Comparison of ENCODE assay signal across 16 cellular contexts in genomic region chr11:100741866-100742625, GRCh38. TPM values are rescaled to one million over a fixed set of nuclear protein-coding genes. Genes with fewer than 3 reads are reported as not detected.
DNase-seq lines count a peak whose midpoint lies in the region; ATAC-seq and TF ChIP-seq lines count a peak whose summit lies in the region.
"Had no signal": no experiment of that assay in that cellular context is flagged by ENCODE, and none has a peak within 500 bp of the region (broad histone marks: within the 10 kb centered on the region; RNA-seq: fewer than 3 reads in every experiment).

No MANE protein-coding gene starts in this region.

- no peak overlapping the region for H3K27ac Mint-ChIP-seq in natural killer cell treated with Interleukin-12 subunit alpha and Interleukin-12 subunit beta and Interleukin-15 and Interleukin-18, amount 100 ng/mL, for 72 hours
- H3K27ac Mint-ChIP-seq: T-helper 2 cell treated with Interferon-gamma antibody and Interleukin-4, amounts not matched to agents 5 μg/mL and 100 μg/mL, for 36 hours had no signal

- no peaks in the 10 kb centered on the region for H3K27me3 ChIP-seq in OCI-LY3 (ENCODE audit: low read depth, low read length)
- H3K27me3 ChIP-seq in spleen (replicated peaks in 1 of 7) = no peaks in the 10 kb centered on the region
- H3K27me3 ChIP-seq: transverse colon had no signal

- H3K4me1 Mint-ChIP-seq in natural killer cell treated with Interleukin-12 subunit alpha and Interleukin-12 subunit beta and Interleukin-15 and Interleukin-18, amount 100 ng/mL, for 72 hours (ENCODE audit: low read depth in 2 of 2) = peaks cover 0 to 12% of the 10 kb centered on the region in 2 donors

- DNase-seq in spleen (no peak), T-helper 1 cell (no peak), DMS 273 treated with DMSO at 0.1 percent for 48 hours (lab: John Stamatoyannopoulos, UW) (no peak)
- DNase-seq in natural killer cell treated with Interleukin-12 subunit alpha and Interleukin-12 subunit beta and Interleukin-15 and Interleukin-18, amount 100 ng/mL, for 72 hours (ENCODE audit: low spot score) = no peak
- DNase-seq: activated CD4-positive, alpha-beta T cell treated with anti-CD3 and anti-CD28 coated beads, Interleukin-2, amount 50 U/mL, for 48 hours; activated effector memory CD4-positive, alpha-beta T cell treated with anti-CD3 and anti-CD28 coated beads, Interleukin-2, amount 50 U/mL, for 16 hours; NCI-H2171; PC-9; transverse colon had no signal

- H3K79me2 ChIP-seq in OCI-LY3 (ENCODE audit: low read length) = peaks cover 7% of the 10 kb centered on the region; the same call in 1 of the 2 replicates

- H3K36me3 Mint-ChIP-seq in natural killer cell treated with Interleukin-12 subunit alpha and Interleukin-12 subunit beta and Interleukin-15 and Interleukin-18, amount 100 ng/mL, for 72 hours = no peaks in the 10 kb centered on the region

- H3K36me3 ChIP-seq in OCI-LY3 (replicated peaks; ENCODE audit: low read depth, low read length) (peaks cover 6% of the 10 kb centered on the region), spleen (no peaks in the 10 kb centered on the region)
- H3K36me3 ChIP-seq: transverse colon had no signal

- H3K27ac ChIP-seq in OCI-LY3 (ENCODE audit: low read length) (peak overlapping the region; percentile 91), spleen (peak overlapping the region in 7 of 8 donors; percentile 31 to 64 (median 42))
- H3K27ac ChIP-seq: PC-9, transverse colon had no signal

- H3K4me3 ChIP-seq in OCI-LY3 (ENCODE audit: low read length) (peak overlapping the region; percentile 72), spleen (peak overlapping the region in 1 of 8 donors; percentile 7)
- H3K4me3 ChIP-seq: PC-9, transverse colon had no signal

- intact Hi-C loops in spleen (cut with DNase I; ENCODE audit: low total_unique reads) = no loop called here

- peaks cover 4% of the 10 kb centered on the region for H3K9me3 Mint-ChIP-seq in natural killer cell treated with Interleukin-12 subunit alpha and Interleukin-12 subunit beta and Interleukin-15 and Interleukin-18, amount 100 ng/mL, for 72 hours

- no peaks in the 10 kb centered on the region for H3K27me3 Mint-ChIP-seq in natural killer cell treated with Interleukin-12 subunit alpha and Interleukin-12 subunit beta and Interleukin-15 and Interleukin-18, amount 100 ng/mL, for 72 hours
- H3K27me3 Mint-ChIP-seq: brain had no signal

- peak; percentile 28 for ATAC-seq in GM21390 (IDR thresholded peaks at IDR 0.05; ENCODE audit: unreplicated experiment)
- ATAC-seq in HG03045 (IDR thresholded peaks at IDR 0.05; ENCODE audit: unreplicated experiment) = peak; percentile 15
- no peak for ATAC-seq in natural killer cell treated with Interleukin-12 subunit alpha and Interleukin-12 subunit beta and Interleukin-15 and Interleukin-18, amount 100 ng/mL, for 72 hours
- ATAC-seq in HG02840 (IDR thresholded peaks at IDR 0.05; ENCODE audit: low FRiP score, unreplicated experiment) = no peak
- ATAC-seq: left lobe of liver had no signal

- TF ChIP-seq CTCF in OCI-LY3 (IDR thresholded peaks at IDR 0.05; ENCODE audit: low read depth, low read length) (no peak), spleen (IDR thresholded peaks at IDR 0.05 in 8 of 11, conservative IDR thresholded peaks at IDR 0.05 in 3 of 11) (no peak)

- H3K4me1 ChIP-seq in OCI-LY3 (ENCODE audit: low read length) (peaks cover 50% of the 10 kb centered on the region), spleen (peaks cover 5 to 54% (median 29%) of the 10 kb centered on the region in 6 donors)

- H3K4me3 Mint-ChIP-seq in natural killer cell treated with Interleukin-12 subunit alpha and Interleukin-12 subunit beta and Interleukin-15 and Interleukin-18, amount 100 ng/mL, for 72 hours = no peak overlapping the region
- H3K4me3 Mint-ChIP-seq: brain; T-helper 2 cell treated with Interferon-gamma antibody and Interleukin-4, amounts not matched to agents 5 μg/mL and 100 μg/mL, for 36 hours had no signal

- peak overlapping the region; percentile 93 for H3K4me2 ChIP-seq in OCI-LY3 (ENCODE audit: low read length)
- H3K4me2 ChIP-seq: PC-9 had no signal

- no peaks in the 10 kb centered on the region for H3K9me3 ChIP-seq in OCI-LY3 (ENCODE audit: insufficient read depth, low read length)
- no peaks in the 10 kb centered on the region for H3K9me3 ChIP-seq in spleen
- H3K9me3 ChIP-seq: transverse colon had no signal

- no peak for TF ChIP-seq POLR2A in spleen (IDR thresholded peaks at IDR 0.05)

- 54 to 66% (median 62%) methylated on average over 5 of the region's 5 CpGs for WGBS in spleen, 5 donors

- H4K20me1 ChIP-seq in OCI-LY3 (ENCODE audit: insufficient read depth, low read length) = no peaks in the 10 kb centered on the region

- H3K9ac ChIP-seq in OCI-LY3 (ENCODE audit: low read length) = peak overlapping the region; percentile 82

- H2AFZ ChIP-seq in OCI-LY3 (ENCODE audit: low read depth, low read length) = no peak overlapping the region
- H2AFZ ChIP-seq: PC-9 had no signal

RNA-seq across cellular contexts. Expression of gene ARHGAP42, which starts 55.0 kb away (rescaled TPM):
- 10 to 100 TPM; 11.5 to 31.0 (median 21.2) TPM for total RNA-seq in spleen
- polyA plus RNA-seq in spleen = 1 to 10 TPM; 3.5 to 4.3 (median 3.5) TPM
- total RNA-seq in natural killer cell treated with Interleukin-12 subunit alpha and Interleukin-12 subunit beta and Interleukin-15 and Interleukin-18, amount 100 ng/mL, for 72 hours = 1 to 10 TPM; 1.6 to 5.1 TPM

Comparison
In these comparisons a context has a peak if more than half of its experiments do, and no peak if none do; other contexts are left out.
1. ATAC-seq: peak in GM21390 (single experiment) and HG03045 (single experiment); none in natural killer cell treated with Interleukin-12 subunit alpha and Interleukin-12 subunit beta and Interleukin-15 and Interleukin-18, amount 100 ng/mL, for 72 hours (0 of 2) and HG02840 (single experiment).